In the genomic region with DNA sequence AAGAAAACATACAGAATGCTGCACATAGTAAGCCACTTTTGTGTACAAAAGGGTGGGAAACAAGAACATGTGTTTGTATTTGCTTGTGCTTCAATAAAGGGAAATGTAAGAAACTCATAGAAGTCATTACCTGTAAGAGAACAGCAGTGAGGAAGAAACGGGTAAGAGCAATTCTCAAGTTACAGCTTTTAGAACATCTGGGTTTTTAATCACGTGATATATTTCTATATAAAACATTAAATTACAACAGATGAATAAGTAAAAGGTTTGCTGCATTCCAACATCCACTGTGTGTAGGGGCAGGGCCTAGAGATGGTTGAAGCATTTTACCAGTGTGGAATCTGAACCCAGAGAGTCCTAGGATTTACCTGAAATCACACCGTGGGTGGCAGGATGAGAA, we compare ENCODE assay signal across 17 cellular contexts.
"Had no signal": no experiment of that assay in that cellular context is flagged by ENCODE, and none has a peak within 500 bp of the region (broad histone marks: within the 10 kb centered on the region; RNA-seq: fewer than 3 reads in every experiment).

No MANE protein-coding gene starts in this region.

- DNase-seq: activated CD8-positive, alpha-beta memory T cell treated with anti-CD3 and anti-CD28 coated beads, Interleukin-2, amount 50 U/mL, for 48 hours; activated CD8-positive, alpha-beta T cell treated with anti-CD3 and anti-CD28 coated beads, Interleukin-2, amount 10 ng/mL, durations not matched to agents 7 days and 5 days; activated gamma-delta T cell treated with Interleukin-2 at 50 U/mL for 16 hours; cerebellar nuclear complex; effector memory CD8-positive, alpha-beta T cell; naive B cell; pancreas; retina; stimulated activated CD4-positive, alpha-beta T cell treated with anti-CD3 and anti-CD28 coated beads, Interleukin-4, amount 100 ng/mL, for 1 hour; T-helper 17 cell had no signal

- H3K27me3 Mint-ChIP-seq: stimulated activated naive B cell treated with anti-CD40 and anti-IgM and Interleukin-4, amounts not matched to agents 10 μg/mL and 1 μg/mL and 100 μg/mL, for 72 hours had no signal

- H3K27ac ChIP-seq: neural progenitor cell, pancreas, tibial nerve had no signal

- H3K4me3 ChIP-seq: neural progenitor cell, pancreas, tibial nerve had no signal

- H3K9me3 Mint-ChIP-seq: activated T-cell treated with anti-CD3 and anti-CD28 coated beads, Interleukin-2, amount 50 U/mL, for 72 hours; dendritic cell treated with granulocyte-macrophage colony-stimulating factor and Interleukin-4, amounts not matched to agents 40 ng/mL and 50 ng/mL, for 4 days; effector memory CD8-positive, alpha-beta T cell; naive B cell; neural progenitor cell; stimulated activated naive B cell treated with anti-CD40 and anti-IgM and Interleukin-4, amounts not matched to agents 10 μg/mL and 1 μg/mL and 100 μg/mL, for 72 hours had no signal

- H3K4me1 Mint-ChIP-seq: T-helper 17 cell had no signal

- H3K9me3 ChIP-seq: pancreas, tibial nerve had no signal

- H3K4me1 ChIP-seq: neural progenitor cell, pancreas had no signal

- H3K36me3 Mint-ChIP-seq: activated naive CD8-positive, alpha-beta T cell; naive B cell; neural progenitor cell; stimulated activated naive B cell treated with anti-CD40 and anti-IgM and Interleukin-4, amounts not matched to agents 10 μg/mL and 1 μg/mL and 100 μg/mL, for 72 hours had no signal

- H3K36me3 ChIP-seq: neural progenitor cell, pancreas, tibial nerve had no signal

- H3K27me3 ChIP-seq: neural progenitor cell, pancreas, tibial nerve had no signal

- H3K27ac Mint-ChIP-seq: activated CD4-positive, alpha-beta T cell treated with anti-CD3 and anti-CD28 coated beads for 36 hours; activated CD8-positive, alpha-beta T cell treated with anti-CD3 and anti-CD28 coated beads, Interleukin-2, amount 10 ng/mL, durations not matched to agents 7 days and 5 days; activated naive CD8-positive, alpha-beta T cell; activated T-cell treated with anti-CD3 and anti-CD28 coated beads, Interleukin-2, amount 50 U/mL, for 72 hours; dendritic cell treated with granulocyte-macrophage colony-stimulating factor and Interleukin-4, amounts not matched to agents 40 ng/mL and 50 ng/mL, for 4 days; effector memory CD8-positive, alpha-beta T cell; naive B cell; neural progenitor cell; stimulated activated naive B cell treated with anti-CD40 and anti-IgM and Interleukin-4, amounts not matched to agents 10 μg/mL and 1 μg/mL and 100 μg/mL, for 72 hours; T-helper 17 cell had no signal

- ATAC-seq: activated CD8-positive, alpha-beta T cell treated with anti-CD3 and anti-CD28 coated beads, Interleukin-2, amount 10 ng/mL, durations not matched to agents 7 days and 5 days; effector memory CD8-positive, alpha-beta T cell; T-helper 17 cell had no signal

- H3K4me3 Mint-ChIP-seq: activated CD4-positive, alpha-beta T cell treated with anti-CD3 and anti-CD28 coated beads for 36 hours; activated CD8-positive, alpha-beta T cell treated with anti-CD3 and anti-CD28 coated beads, Interleukin-2, amount 10 ng/mL, durations not matched to agents 7 days and 5 days; activated naive CD8-positive, alpha-beta T cell; activated T-cell treated with anti-CD3 and anti-CD28 coated beads, Interleukin-2, amount 50 U/mL, for 72 hours; dendritic cell treated with granulocyte-macrophage colony-stimulating factor and Interleukin-4, amounts not matched to agents 40 ng/mL and 50 ng/mL, for 4 days; effector memory CD8-positive, alpha-beta T cell; naive B cell; neural progenitor cell; T-helper 17 cell had no signal
